11 cellular contexts compared by ENCODE assay signal in genomic region chr16:627458-628239, GRCh38. TPM values are rescaled to one million over a fixed set of nuclear protein-coding genes. Genes with fewer than 3 reads are reported as not detected.
DNase-seq lines count a peak whose midpoint lies in the region; ATAC-seq and TF ChIP-seq lines count a peak whose summit lies in the region.
"Had no signal": no experiment of that assay in that cellular context is flagged by ENCODE, and none has a peak within 500 bp of the region (broad histone marks: within the 10 kb centered on the region; RNA-seq: fewer than 3 reads in every experiment).

No MANE protein-coding gene starts in this region.

- no peaks in the 10 kb centered on the region for H3K9me2 ChIP-seq in SK-N-SH

- TF ChIP-seq RAD21 in SK-N-SH (IDR thresholded peaks at IDR 0.05; ENCODE audit: low read length): no peak

- H3K27me3 ChIP-seq in SK-N-SH (ENCODE audit: insufficient read depth) (no peaks in the 10 kb centered on the region), lower lobe of right lung (ENCODE audit: low read depth) (no peaks in the 10 kb centered on the region), upper lobe of right lung (no peaks in the 10 kb centered on the region)
- H3K27me3 ChIP-seq: esophagus squamous epithelium, SJSA1 had no signal

- TF ChIP-seq CTCF in SK-N-SH (IDR thresholded peaks at IDR 0.05) (no peak), lower lobe of right lung (IDR thresholded peaks at IDR 0.05) (no peak), upper lobe of right lung (IDR thresholded peaks at IDR 0.05) (no peak)

- peaks cover 10 to 39% of the 10 kb centered on the region in 2 experiments; a peak in 3 of 4 replicates for H3K4me1 ChIP-seq in SK-N-SH (ENCODE audit: control insufficient read depth in 1 of 2, insufficient read depth in 2 of 2, low read depth in 1 of 2, low read length in 1 of 2)
- H3K4me1 ChIP-seq in lower lobe of right lung: peaks cover 45% of the 10 kb centered on the region
- peaks cover 16% of the 10 kb centered on the region for H3K4me1 ChIP-seq in upper lobe of right lung

- TF ChIP-seq EP300 in SK-N-SH (IDR thresholded peaks at IDR 0.05; ENCODE audit: borderline replicate concordance in 1 of 2, low read depth in 1 of 2, low read length in 1 of 2): no peak

- ATAC-seq in lower lobe of right lung (peak; percentile 77 to 79), upper lobe of right lung (peak; percentile 56), GM19324 (IDR thresholded peaks at IDR 0.05; ENCODE audit: low FRiP score, unreplicated experiment) (no peak), HG02798 (IDR thresholded peaks at IDR 0.05; ENCODE audit: poor library complexity, unreplicated experiment) (no peak), GM21367 (IDR thresholded peaks at IDR 0.05; ENCODE audit: unreplicated experiment) (no peak)

- POLR2A ChIA-PET in SK-N-SH (lab: Yijun Ruan, JAX): no interaction called here

- H3K4me3 ChIP-seq in SK-N-SH (ENCODE audit: low read depth in 2 of 2, low read length in 1 of 2) (no peak overlapping the region), lower lobe of right lung (no peak overlapping the region), upper lobe of right lung (no peak overlapping the region)
- H3K4me3 ChIP-seq: esophagus squamous epithelium, SJSA1 had no signal

- H3K9me3 ChIP-seq in SK-N-SH (no peaks in the 10 kb centered on the region), lower lobe of right lung (no peaks in the 10 kb centered on the region), upper lobe of right lung (no peaks in the 10 kb centered on the region)
- H3K9me3 ChIP-seq: esophagus squamous epithelium, SJSA1 had no signal

- peaks cover 5% of the 10 kb centered on the region for H3F3A ChIP-seq in SK-N-SH (replicated peaks; ENCODE audit: insufficient read depth)

- no peak overlapping the region for H2AFZ ChIP-seq in SK-N-SH (ENCODE audit: low read depth)

- H3K27ac ChIP-seq in SK-N-SH (ENCODE audit: low read depth in 2 of 2, low read length in 1 of 2) (peak overlapping the region in 1 of 2 experiments; percentile 91; a peak in 1 of 4 replicates), lower lobe of right lung (peak overlapping the region; percentile 64), upper lobe of right lung (no peak overlapping the region)
- H3K27ac ChIP-seq: SJSA1 had no signal

- CTCF ChIA-PET in SK-N-SH (lab: Yijun Ruan, JAX): interaction anchor here (0.8 to 2.6 kb wide), 5 partner anchors 9 to 40 kb away, joined by 3 to 12 read pairs (median 3); partner anchors contain the start of genes METTL26 and RAB40C

- peaks cover 5% of the 10 kb centered on the region; the same call in 1 of the 2 replicates for H3K79me2 ChIP-seq in SK-N-SH (ENCODE audit: insufficient read depth)

- intact Hi-C loops in lower lobe of right lung (cut with DNase I): no loop called here
- intact Hi-C loops in upper lobe of right lung (cut with DNase I): no loop called here

- no peaks in the 10 kb centered on the region for H4K20me1 ChIP-seq in SK-N-SH (ENCODE audit: insufficient read depth)

- H3K4me2 ChIP-seq in SK-N-SH: peak overlapping the region; percentile 45; the same call in 1 of the 2 replicates

- H3K9ac ChIP-seq in SK-N-SH: no peak overlapping the region

- peak in 2 of 3 experiments; percentile 72 to 89 for DNase-seq in NCI-H1417 (lab: John Stamatoyannopoulos, UW)
- DNase-seq in NCI-H1417 treated with DMSO at 0.1 percent for 48 hours (lab: John Stamatoyannopoulos, UW): no peak
- no peak for DNase-seq in SK-N-SH
- DNase-seq in lower lobe of right lung: peak; percentile 88
- peak; percentile 91 for DNase-seq in upper lobe of right lung
- DNase-seq: esophagus squamous epithelium, NCI-H2227 treated with DMSO at 0.1 percent for 48 hours had no signal

- WGBS in SK-N-SH (ENCODE audit: low lambda C conversion rate): 86% methylated on average over 42 of the region's 50 CpGs

- peaks cover 0 to 3% of the 10 kb centered on the region in 2 experiments for H3K36me3 ChIP-seq in SK-N-SH (replicated peaks in 1 of 2; ENCODE audit: control insufficient read depth in 1 of 2, insufficient read depth in 2 of 2, low read length in 1 of 2)
- H3K36me3 ChIP-seq in lower lobe of right lung: peaks cover 45% of the 10 kb centered on the region
- peaks cover 20% of the 10 kb centered on the region for H3K36me3 ChIP-seq in upper lobe of right lung

TF ChIP-seq in SK-N-SH, 30 proteins besides CTCF, POLR2A, EP300 and RAD21:
- TF ChIP-seq MAX (IDR thresholded peaks at IDR 0.05; ENCODE audit: low read depth) (no peak), USF2 (IDR thresholded peaks at IDR 0.05; ENCODE audit: borderline replicate concordance, low read depth, low read length) (no peak), RCOR1 (IDR thresholded peaks at IDR 0.05; ENCODE audit: low read length) (no peak), SMC3 (IDR thresholded peaks at IDR 0.05; ENCODE audit: low read depth, low read length) (no peak), ZBTB33 (IDR thresholded peaks at IDR 0.05; ENCODE audit: borderline replicate concordance, low read depth) (peak; percentile 68; the same call in 1 of the 2 replicates), JUND (IDR thresholded peaks at IDR 0.05) (no peak), NFIC (IDR thresholded peaks at IDR 0.05; ENCODE audit: borderline replicate concordance) (peak; percentile 36; the same call in 1 of the 2 replicates)

RNA-seq across cellular contexts. Expression of gene WFIKKN1, which starts 3.1 kb away (rescaled TPM):
- 0.10 and 0.16 TPM in 2 replicates for polyA plus RNA-seq in SK-N-SH (2012; rRNA removed)
- polyA plus RNA-seq in SK-N-SH (2012; cell fraction: cytosol; rRNA removed): 0.09 and 0.10 TPM in 2 replicates
- polyA plus RNA-seq in SK-N-SH (2012; cell fraction: nucleus; rRNA removed): 0.37 and 1.4 TPM in 2 replicates
- total RNA-seq in lower lobe of right lung (1.2 TPM), upper lobe of right lung (1.5 TPM)

RNA-seq across cellular contexts. Expression of gene METTL26, which starts 8.5 kb away (rescaled TPM):
- polyA plus RNA-seq in SK-N-SH (2012; rRNA removed): 158 and 167 TPM in 2 replicates
- polyA plus RNA-seq in SK-N-SH (2012; cell fraction: cytosol; rRNA removed): 83.5 and 115 TPM in 2 replicates
- polyA plus RNA-seq in SK-N-SH (2012; cell fraction: nucleus; rRNA removed): 144 and 254 TPM in 2 replicates
- total RNA-seq in lower lobe of right lung: 63.1 TPM
- total RNA-seq in upper lobe of right lung: 53.5 TPM

RNA-seq across cellular contexts. Expression of gene MCRIP2, which starts 14.0 kb away (rescaled TPM):
- polyA plus RNA-seq in SK-N-SH (2012; rRNA removed): 34.0 and 36.9 TPM in 2 replicates
- polyA plus RNA-seq in SK-N-SH (2012; cell fraction: cytosol; rRNA removed): 14.2 and 20.8 TPM in 2 replicates
- 40.2 and 60.8 TPM in 2 replicates for polyA plus RNA-seq in SK-N-SH (2012; cell fraction: nucleus; rRNA removed)
- total RNA-seq in lower lobe of right lung (47.7 TPM), upper lobe of right lung (57.9 TPM)

RNA-seq across cellular contexts. Expression of gene WDR90, which starts 21.5 kb away (rescaled TPM):
- 30.5 and 32.0 TPM in 2 replicates for polyA plus RNA-seq in SK-N-SH (2012; rRNA removed)
- polyA plus RNA-seq in SK-N-SH (2012; cell fraction: cytosol; rRNA removed): 4.7 and 7.3 TPM in 2 replicates
- 255 and 330 TPM in 2 replicates for polyA plus RNA-seq in SK-N-SH (2012; cell fraction: nucleus; rRNA removed)
- total RNA-seq in lower lobe of right lung (31.4 TPM), upper lobe of right lung (23.2 TPM)

RNA-seq across cellular contexts. Expression of gene RAB40C, which starts 37.8 kb away (rescaled TPM):
- 12.1 and 13.0 TPM in 2 replicates for polyA plus RNA-seq in SK-N-SH (2012; rRNA removed)
- 5.0 and 8.5 TPM in 2 replicates for polyA plus RNA-seq in SK-N-SH (2012; cell fraction: cytosol; rRNA removed)
- polyA plus RNA-seq in SK-N-SH (2012; cell fraction: nucleus; rRNA removed): 26.7 and 31.3 TPM in 2 replicates
- total RNA-seq in lower lobe of right lung: 40.1 TPM
- 47.6 TPM for total RNA-seq in upper lobe of right lung

Comparison
In these comparisons a context has a peak if more than half of its experiments do, and no peak if none do; other contexts are left out.
1. DNase-seq: peak in NCI-H1417 (2 of 3), lower lobe of right lung (single experiment) and upper lobe of right lung (single experiment); none in NCI-H1417 treated with DMSO at 0.1 percent for 48 hours (single experiment) and SK-N-SH (single experiment).
2. ATAC-seq: peak in lower lobe of right lung (2 of 2) and upper lobe of right lung (single experiment); none in GM19324 (single experiment), HG02798 (single experiment) and GM21367 (single experiment).